ENCODE assay signal across 8 cellular contexts in genomic region chr6:7910654-7911344, GRCh38. TPM values are rescaled to one million over a fixed set of nuclear protein-coding genes. Genes with fewer than 3 reads are reported as not detected.
DNase-seq lines count a peak whose midpoint lies in the region; ATAC-seq and TF ChIP-seq lines count a peak whose summit lies in the region.

TXNDC5 (minus strand) TSS chr6:7910788; CDS start chr6:7910776, 12 bp downstream.

- peaks cover 6% of the 10 kb centered on the region for H3K27me3 Mint-ChIP-seq in brain

- peak; percentile 93 for DNase-seq in GM13977 (ENCODE audit: low spot score)
- peak; percentile 24 for DNase-seq in NCI-H128 (lab: John Stamatoyannopoulos, UW; ENCODE audit: unreplicated experiment)
- DNase-seq in UCSD-AML1 (lab: John Stamatoyannopoulos, UW; ENCODE audit: unreplicated experiment), result peak; percentile 76
- DNase-seq in skeletal muscle cell (ENCODE audit: low read depth), result peak; percentile 14

- H3K9ac ChIP-seq in iPS-15b (ENCODE audit: low read depth, low read length), result peak within 1 kb of the TSS; percentile 63

- peak; percentile 61 for ATAC-seq in HG02678 (IDR thresholded peaks at IDR 0.05; ENCODE audit: unreplicated experiment)
- ATAC-seq in GM18870 (IDR thresholded peaks at IDR 0.05; ENCODE audit: unreplicated experiment), result no peak

- peak within 1 kb of the TSS in 4 of 5 experiments; percentile 29 to 85 (median 72) for H3K27ac Mint-ChIP-seq in brain

- H3K4me1 Mint-ChIP-seq in brain, result peaks cover 19% of the 10 kb centered on the region

- no peaks in the 10 kb centered on the region for H3K36me3 ChIP-seq in iPS-15b (ENCODE audit: control insufficient read depth, insufficient read depth, low read length)

- H3K36me3 Mint-ChIP-seq in brain, result no peaks in the 10 kb centered on the region

- no peaks in the 10 kb centered on the region for H3K9me3 Mint-ChIP-seq in brain

- TF ChIP-seq CTCF in GM13977 (IDR thresholded peaks at IDR 0.05; ENCODE audit: extremely low read depth, insufficient read depth, missing control alignments) (no peak), brain (conservative IDR thresholded peaks at IDR 0.05) (no peak)

- no peaks in the 10 kb centered on the region for H3K9me3 ChIP-seq in iPS-15b (ENCODE audit: control insufficient read depth, insufficient read depth, low read length)

- H3K4me3 ChIP-seq in iPS-15b (ENCODE audit: low read depth, low read length) (peak within 1 kb of the TSS; percentile 81), skeletal muscle cell (ENCODE audit: low read depth, low read length) (peak within 1 kb of the TSS; percentile 79)

- no peaks in the 10 kb centered on the region for H3K4me1 ChIP-seq in iPS-15b (ENCODE audit: control insufficient read depth, insufficient read depth, low read length)

- peak within 1 kb of the TSS; percentile 86 to 92 (median 89) for H3K4me3 Mint-ChIP-seq in brain

- peaks cover 22% of the 10 kb centered on the region for H3K27me3 ChIP-seq in iPS-15b (ENCODE audit: control insufficient read depth, insufficient read depth, low read length)

- in situ Hi-C loops in GM13977 (cut with MboI; ENCODE audit: low pct_unique_long_range_greater_than_20kb, low sequenced_read_pairs, unreplicated experiment), result no loop called here

RNA-seq across cellular contexts. Expression of gene TXNDC5, which starts in this region (rescaled TPM):
- 61.5 TPM for polyA plus RNA-seq in brain (ENCODE audit: insufficient read depth, low read depth, low replicate concordance)

Comparison
In these comparisons a context has a peak if more than half of its experiments do, and no peak if none do; other contexts are left out.
1. DNase-seq: peak in every context shown above with its lines; median percentile 93 in GM13977; 76 in UCSD-AML1; 24 in NCI-H128; 14 in skeletal muscle cell.